In the genomic region with DNA sequence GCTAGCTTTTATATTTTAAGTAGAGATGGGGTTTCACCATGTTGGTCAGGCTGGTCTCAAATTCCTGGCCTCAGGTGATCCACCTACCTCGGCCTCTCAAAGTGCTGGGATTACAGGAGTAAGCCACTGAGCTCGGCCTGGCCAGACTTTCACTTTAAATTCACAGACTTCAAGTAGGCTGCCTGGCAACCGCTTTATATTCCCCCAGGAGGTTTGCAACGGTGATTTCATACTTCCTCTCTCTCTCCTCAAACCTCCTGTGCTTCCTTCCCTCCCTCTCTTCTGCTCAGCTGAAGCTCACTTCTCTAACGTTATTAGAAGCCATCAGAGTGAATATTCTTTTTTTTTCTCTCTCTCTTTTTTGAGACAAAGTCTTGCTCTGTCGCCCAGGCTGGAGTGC, we compare ENCODE assay signal across 8 cellular contexts.
DNase-seq lines count a peak whose midpoint lies in the region; ATAC-seq, FAIRE-seq and TF ChIP-seq lines count a peak whose summit lies in the region.
"Not testable (repeated sequence)": the region's sequence is repeated elsewhere in the genome, so short reads cannot be mapped to it uniquely, and the experiment has no call there.

No MANE protein-coding gene starts in this region.

- not testable (repeated sequence) for H3K9ac ChIP-seq in BLaER1; GM12878 (ENCODE audit: control insufficient read depth, insufficient read depth, low read length)

- RAD21 ChIA-PET in GM12878 (lab: Charles Lee; ENCODE audit: unreplicated experiment) = interaction anchor here (0.8 to 1.4 kb wide), 2 partner anchors 39 to 56 kb away, joined by 3 to 4 read pairs; no protein-coding TSS in a partner anchor

- H3K4me3 ChIP-seq in BLaER1 = peak overlapping the region; percentile 31; the same call in 1 of the 2 replicates
- not testable (repeated sequence) for H3K4me3 ChIP-seq in GM12878; neutrophil (ENCODE audit: low read depth in 1 of 2, low read length in 1 of 2)

- H4K20me1 ChIP-seq in BLaER1; GM12878 (ENCODE audit: control insufficient read depth, insufficient read depth): not testable (repeated sequence)

- intact Hi-C loops in GM12878 (cut with micrococcal nuclease; ENCODE audit: unreplicated experiment) = not testable (repeated sequence)

- peak; percentile 88 for ATAC-seq in GM18907 (IDR thresholded peaks at IDR 0.05; ENCODE audit: unreplicated experiment)
- ATAC-seq in GM21619 (IDR thresholded peaks at IDR 0.05; ENCODE audit: unreplicated experiment) = peak; percentile 83
- ATAC-seq in HG03097 (IDR thresholded peaks at IDR 0.05; ENCODE audit: low FRiP score, unreplicated experiment) = peak; percentile 64
- ATAC-seq in HG03571 (IDR thresholded peaks at IDR 0.05; ENCODE audit: unreplicated experiment) = peak; percentile 79
- peak; percentile 78 for ATAC-seq in GM12878

- H3K4me1 ChIP-seq in BLaER1 = peaks cover 29% of the 10 kb centered on the region
- H3K4me1 ChIP-seq in GM12878 (ENCODE audit: control insufficient read depth, insufficient read depth, low read length) = not testable (repeated sequence)
- H3K4me1 ChIP-seq in neutrophil (ENCODE audit: control insufficient read depth in 1 of 2, insufficient read depth in 1 of 2, low read depth in 1 of 2, low read length in 1 of 2) = peaks cover 13 to 26% of the 10 kb centered on the region in 2 experiments

- FAIRE-seq in GM12878 (lab: Jason Lieb, UNC) = not testable (repeated sequence)

- TF ChIP-seq RAD21 in GM12878 (IDR thresholded peaks at IDR 0.05; ENCODE audit: insufficient read depth, low read depth, low read length) = not testable (repeated sequence)

- H3K27ac ChIP-seq in BLaER1 = peak overlapping the region; percentile 56
- H3K27ac ChIP-seq in GM12878 (ENCODE audit: control insufficient read depth, insufficient read depth) = not testable (repeated sequence)
- H3K27ac ChIP-seq in neutrophil = peak overlapping the region; percentile 11

- H3K9me3 ChIP-seq in BLaER1; GM12878 (replicated peaks; ENCODE audit: control insufficient read depth, insufficient read depth, low read length); neutrophil: not testable (repeated sequence)

- not testable (repeated sequence) for H2AFZ ChIP-seq in GM12878 (ENCODE audit: control insufficient read depth, low read depth, low read length)

- peak; percentile 8 for DNase-seq in NCI-H2171 treated with DMSO at 0.1 percent for 48 hours (lab: John Stamatoyannopoulos, UW)
- DNase-seq in GM12878 (ENCODE audit: low read depth, low spot score) = not testable (repeated sequence)

- CTCF ChIA-PET in GM12878 (lab: Yijun Ruan, JAX) = interaction anchor here (0.8 to 1.5 kb wide), 2 partner anchors 10 to 56 kb away, joined by 3 to 7 read pairs; no protein-coding TSS in a partner anchor

- BruUV-seq in GM12878 (replicated peaks; lab: Mats Ljungman, UMichigan) = not testable (repeated sequence)

- H3K27me3 ChIP-seq in BLaER1; GM12878 (replicated peaks in 1 of 2; ENCODE audit: control insufficient read depth in 2 of 2, insufficient read depth in 2 of 2, low read length in 1 of 2); neutrophil: not testable (repeated sequence)

- TF ChIP-seq POLR2A in GM12878 (IDR thresholded peaks at IDR 0.05; ENCODE audit: low read depth, low read length) = not testable (repeated sequence)

- TF ChIP-seq CTCF in GM12878 (IDR thresholded peaks at IDR 0.05 in 2 of 3, conservative IDR thresholded peaks at IDR 0.05 in 1 of 3; ENCODE audit: control insufficient read depth in 2 of 3, extremely low read depth in 1 of 3, insufficient read depth in 1 of 3, low read depth in 3 of 3, low read length in 3 of 3); neutrophil (IDR thresholded peaks at IDR 0.05): not testable (repeated sequence)

- SMC1A ChIA-PET in GM12878 (lab: Charles Lee; ENCODE audit: uncharacterized antibody, unreplicated experiment) = interaction anchor here (0.6 kb wide), 1 partner anchor 620 kb away, joined by 3 read pairs; no protein-coding TSS in a partner anchor

- H3K79me2 ChIP-seq in GM12878 (ENCODE audit: control insufficient read depth, insufficient read depth, low read length) = not testable (repeated sequence)

- in situ Hi-C loops in GM12878 (cut with MboI) = loop anchor here (10.0 kb wide), 1 partner anchor 375 kb away; no protein-coding TSS in a partner anchor

- peak overlapping the region; percentile 59 for H3K4me2 ChIP-seq in BLaER1
- not testable (repeated sequence) for H3K4me2 ChIP-seq in GM12878 (ENCODE audit: control insufficient read depth, insufficient read depth)

- POLR2A ChIA-PET in GM12878 (lab: Charles Lee) = not testable (repeated sequence)

- TF ChIP-seq EP300 in GM12878 (IDR thresholded peaks at IDR 0.05; ENCODE audit: borderline replicate concordance in 1 of 2, control insufficient read depth in 1 of 2, low read depth in 2 of 2, low read length in 2 of 2) = not testable (repeated sequence)

- H3K36me3 ChIP-seq in BLaER1; GM12878 (ENCODE audit: control insufficient read depth in 2 of 2, insufficient read depth in 2 of 2, low read length in 1 of 2); neutrophil: not testable (repeated sequence)

- 27% methylated on average over 6 of the region's 6 CpGs for WGBS in GM12878 (ENCODE audit: insufficient coverage, insufficient replicate concordance, low lambda C conversion rate, missing lambda C conversion rate)

TF ChIP-seq in GM12878, 131 proteins besides CTCF, POLR2A, EP300 and RAD21:
- TF ChIP-seq MEF2B (IDR thresholded peaks at IDR 0.05; ENCODE audit: partially characterized antibody, poor library complexity, severe bottlenecking) (peak; percentile 57), SPI1 (IDR thresholded peaks at IDR 0.05; ENCODE audit: borderline replicate concordance, insufficient read depth, low read depth, low read length) (peak; percentile 25; the same call in 1 of the 2 replicates), ATF7 (IDR thresholded peaks at IDR 0.05; ENCODE audit: low read depth) (0 out of 2 replicates have a peak, but pooled peaks have one; percentile 30)
TF ChIP-seq in GM12878: peak in this region for 3; not testable (repeated sequence) for 128.
